ENCODE assay signal across 8 cellular contexts in genomic region chr22:36301384-36301828, GRCh38. TPM values are rescaled to one million over a fixed set of nuclear protein-coding genes. Genes with fewer than 3 reads are reported as not detected.
DNase-seq lines count a peak whose midpoint lies in the region; ATAC-seq and TF ChIP-seq lines count a peak whose summit lies in the region.

No MANE protein-coding gene starts in this region.

- H3K4me3 ChIP-seq in smooth muscle cell = no peak overlapping the region

- H3K4me1 ChIP-seq in smooth muscle cell (ENCODE audit: low read depth) = no peaks in the 10 kb centered on the region

- peaks cover 96% of the 10 kb centered on the region for H4K20me1 ChIP-seq in smooth muscle cell (ENCODE audit: low read depth)

- no peak overlapping the region for H3K4me2 ChIP-seq in smooth muscle cell

- DNase-seq in NCI-H146 treated with DMSO at 0.1 percent for 48 hours (lab: John Stamatoyannopoulos, UW; ENCODE audit: unreplicated experiment) (peak; percentile 28), UCSD-AML1 (lab: John Stamatoyannopoulos, UW; ENCODE audit: unreplicated experiment) (peak; percentile 61), astrocyte of the hippocampus (ENCODE audit: low read depth, low spot score) (peak; percentile 78), hypothalamus (lab: John Stamatoyannopoulos, UW) (peak in 41 of 51 donors; percentile 12 to 78 (median 44)), smooth muscle cell (lab: John Stamatoyannopoulos, UW; ENCODE audit: unreplicated experiment) (peak; percentile 27), T1000 (lab: John Stamatoyannopoulos, UW) (no peak), mesenteric fat pad (ENCODE audit: low spot score) (no peak)

- peak; percentile 47 for ATAC-seq in GM18502 (IDR thresholded peaks at IDR 0.05; ENCODE audit: poor library complexity, unreplicated experiment)

- H3K9me3 ChIP-seq in smooth muscle cell (replicated peaks; ENCODE audit: low read depth) = no peaks in the 10 kb centered on the region

- peaks cover 50% of the 10 kb centered on the region for H3K79me2 ChIP-seq in smooth muscle cell (ENCODE audit: low read depth)

- TF ChIP-seq CTCF in smooth muscle cell (IDR thresholded peaks at IDR 0.05; ENCODE audit: borderline replicate concordance, insufficient read depth, poor library complexity, severe bottlenecking) = peak; percentile 94

- no peaks in the 10 kb centered on the region for H3K27me3 ChIP-seq in smooth muscle cell (ENCODE audit: low read depth)

- no peak overlapping the region for H3K9ac ChIP-seq in smooth muscle cell (ENCODE audit: low read depth)

- H2AFZ ChIP-seq in smooth muscle cell (ENCODE audit: low read depth) = no peak overlapping the region

- 48% methylated on average over 13 of the region's 13 CpGs for WGBS in smooth muscle cell (ENCODE audit: low lambda C conversion rate)

- H3K36me3 ChIP-seq in smooth muscle cell (ENCODE audit: low read depth) = peaks cover 22% of the 10 kb centered on the region

- peak overlapping the region; percentile 67 for H3K27ac ChIP-seq in smooth muscle cell (ENCODE audit: low read depth)

- H3F3A ChIP-seq in smooth muscle cell (ENCODE audit: low read depth) = peaks cover 60% of the 10 kb centered on the region

RNA-seq across cellular contexts. Expression of gene APOL1, which starts 48.5 kb away (rescaled TPM):
- total RNA-seq in smooth muscle cell = not detected in 2 replicates
- 0.62 and 4.9 TPM in 2 replicates for polyA plus RNA-seq in smooth muscle cell
- total RNA-seq in mesenteric fat pad = 82.3 TPM

Comparison
In these comparisons a context has a peak if more than half of its experiments do, and no peak if none do; other contexts are left out.
1. DNase-seq: peak in NCI-H146 treated with DMSO at 0.1 percent for 48 hours (single experiment), UCSD-AML1 (single experiment), astrocyte of the hippocampus (single experiment), hypothalamus (41 of 51) and smooth muscle cell (single experiment); none in T1000 (single experiment) and mesenteric fat pad (single experiment).
2. RNA of gene APOL1, which starts 48.5 kb away (total RNA-seq): 82.3 TPM in mesenteric fat pad (single experiment); not detected in smooth muscle cell; every median in the first group is over 10 times any median in the second.